ENCODE assay signal across 8 cellular contexts in genomic region chr1:153670859-153671622, GRCh38. TPM values are rescaled to one million over a fixed set of nuclear protein-coding genes. Genes with fewer than 3 reads are reported as not detected.
A peak's percentile ranks its signal among the peaks of the same experiment; 100 is the strongest.
DNase-seq lines count a peak whose midpoint lies in the region; ATAC-seq, FAIRE-seq and TF ChIP-seq lines count a peak whose summit lies in the region.

TSS of gene ILF2 (minus strand) at chr1:153670993. CDS start at chr1:153670922, 71 bp downstream.

- under 1% methylated on average over 35 of the region's 35 CpGs for WGBS in prostate gland

- peak; percentile 96 for DNase-seq in GM13976 (ENCODE audit: low spot score)
- peak; percentile 99 for DNase-seq in NCI-H146 (lab: John Stamatoyannopoulos, UW)
- peak; percentile 93 to 99 (median 96) for DNase-seq in T-helper 1 cell
- peak; percentile 52 to 98 (median 91) for DNase-seq in amygdala (lab: John Stamatoyannopoulos, UW)
- DNase-seq in left ventricle myocardium superior: peak; percentile 97
- peak; percentile 98 for DNase-seq in prostate gland (ENCODE audit: low spot score)
- peak; percentile 97 for DNase-seq in urothelium cell line (ENCODE audit: low spot score)

- peak within 1 kb of the TSS; percentile 62 to 77 for H3K4me3 ChIP-seq in prostate gland

- in situ Hi-C loops in GM13976 (cut with MboI; ENCODE audit: low sequenced_read_pairs, unreplicated experiment): loop anchor here (10.0 kb wide), 2 partner anchors 74 to 314 kb away; partner anchors contain the start of gene RAB13

- H3K4me1 ChIP-seq in prostate gland (replicated peaks): peaks cover 8% of the 10 kb centered on the region

- peak within 1 kb of the TSS; percentile 79 to 83 for H3K27ac ChIP-seq in prostate gland

- TF ChIP-seq CTCF in GM13976 (IDR thresholded peaks at IDR 0.05; ENCODE audit: borderline replicate concordance, control extremely low read depth, extremely low read depth, insufficient read depth, missing control alignments): peak; percentile 35
- TF ChIP-seq CTCF in prostate gland (IDR thresholded peaks at IDR 0.05): peak in 1 of 4 experiments; percentile 34

- H3K36me3 ChIP-seq in prostate gland: peaks cover 5 to 9% of the 10 kb centered on the region in 2 donors

- TF ChIP-seq POLR2A in prostate gland (IDR thresholded peaks at IDR 0.05): peak; percentile 87

- no peak for FAIRE-seq in urothelium cell line (lab: Jason Lieb, UNC)

- no peaks in the 10 kb centered on the region for H3K27me3 ChIP-seq in prostate gland (replicated peaks; ENCODE audit: insufficient read depth)

- no peaks in the 10 kb centered on the region for H3K9me3 ChIP-seq in prostate gland

- ATAC-seq in HG02870 (IDR thresholded peaks at IDR 0.05; ENCODE audit: unreplicated experiment) (peak; percentile 96), left ventricle myocardium superior (peak; percentile 96)

- intact Hi-C loops in left ventricle myocardium superior (cut with micrococcal nuclease): no loop called here
- intact Hi-C loops in prostate gland (cut with DNase I): loop anchor here (5.0 kb wide), 1 partner anchor 99 kb away; no protein-coding TSS in a partner anchor

RNA-seq across cellular contexts. Expression of gene ILF2, which starts in this region (rescaled TPM):
- total RNA-seq in left ventricle myocardium superior (56.9 TPM), prostate gland (100 to 1,000 TPM; 116 to 122 TPM)

Comparison
In these comparisons a context has a peak if more than half of its experiments do, and no peak if none do; other contexts are left out.
1. Peak in every context shown above with its lines: DNase-seq, ATAC-seq, H3K4me3 ChIP-seq and H3K27ac ChIP-seq.